1 cellular context compared by ENCODE assay signal in the genomic region with DNA sequence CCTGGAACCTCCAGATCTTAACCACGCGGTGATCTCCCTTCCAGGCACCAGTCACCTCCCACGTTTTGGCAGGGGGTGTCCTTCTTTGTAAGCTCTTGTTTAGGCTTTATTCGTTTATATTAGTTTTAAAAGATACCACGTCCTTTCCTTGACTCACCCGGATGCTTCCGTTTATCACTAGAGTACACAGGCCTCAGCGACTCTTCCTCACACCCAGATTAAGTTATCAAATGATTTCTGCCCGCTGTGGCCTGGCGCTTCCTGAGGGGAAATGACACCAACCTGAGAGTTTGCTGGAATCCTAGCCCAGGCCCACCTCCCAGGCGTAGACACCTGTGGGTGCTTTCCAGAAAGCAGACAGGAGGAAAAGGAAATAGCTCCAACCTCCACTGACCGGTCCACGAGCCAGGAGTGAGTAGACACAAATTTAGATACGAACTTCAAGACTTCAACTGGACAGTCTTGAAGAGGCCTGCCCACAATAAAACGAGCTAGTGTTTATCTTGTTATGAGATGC.
TF ChIP-seq lines count a peak whose summit lies in the region.

No MANE protein-coding gene starts in this region.

TF ChIP-seq in WTC11, 78 proteins besides CTCF, POLR2A, EP300 and RAD21 (continued from another document):
- no peak for TF ChIP-seq TEAD4 (CRISPR knock-in tag; IDR thresholded peaks at IDR 0.05)
- no peak for TF ChIP-seq ZNF671 (CRISPR knock-in tag; IDR thresholded peaks at IDR 0.05)
- no peak for TF ChIP-seq ZNF317 (CRISPR knock-in tag; IDR thresholded peaks at IDR 0.05; ENCODE audit: borderline replicate concordance, low read depth)
- no peak for TF ChIP-seq RORB (CRISPR knock-in tag; IDR thresholded peaks at IDR 0.05)
- TF ChIP-seq, protein P1, sequence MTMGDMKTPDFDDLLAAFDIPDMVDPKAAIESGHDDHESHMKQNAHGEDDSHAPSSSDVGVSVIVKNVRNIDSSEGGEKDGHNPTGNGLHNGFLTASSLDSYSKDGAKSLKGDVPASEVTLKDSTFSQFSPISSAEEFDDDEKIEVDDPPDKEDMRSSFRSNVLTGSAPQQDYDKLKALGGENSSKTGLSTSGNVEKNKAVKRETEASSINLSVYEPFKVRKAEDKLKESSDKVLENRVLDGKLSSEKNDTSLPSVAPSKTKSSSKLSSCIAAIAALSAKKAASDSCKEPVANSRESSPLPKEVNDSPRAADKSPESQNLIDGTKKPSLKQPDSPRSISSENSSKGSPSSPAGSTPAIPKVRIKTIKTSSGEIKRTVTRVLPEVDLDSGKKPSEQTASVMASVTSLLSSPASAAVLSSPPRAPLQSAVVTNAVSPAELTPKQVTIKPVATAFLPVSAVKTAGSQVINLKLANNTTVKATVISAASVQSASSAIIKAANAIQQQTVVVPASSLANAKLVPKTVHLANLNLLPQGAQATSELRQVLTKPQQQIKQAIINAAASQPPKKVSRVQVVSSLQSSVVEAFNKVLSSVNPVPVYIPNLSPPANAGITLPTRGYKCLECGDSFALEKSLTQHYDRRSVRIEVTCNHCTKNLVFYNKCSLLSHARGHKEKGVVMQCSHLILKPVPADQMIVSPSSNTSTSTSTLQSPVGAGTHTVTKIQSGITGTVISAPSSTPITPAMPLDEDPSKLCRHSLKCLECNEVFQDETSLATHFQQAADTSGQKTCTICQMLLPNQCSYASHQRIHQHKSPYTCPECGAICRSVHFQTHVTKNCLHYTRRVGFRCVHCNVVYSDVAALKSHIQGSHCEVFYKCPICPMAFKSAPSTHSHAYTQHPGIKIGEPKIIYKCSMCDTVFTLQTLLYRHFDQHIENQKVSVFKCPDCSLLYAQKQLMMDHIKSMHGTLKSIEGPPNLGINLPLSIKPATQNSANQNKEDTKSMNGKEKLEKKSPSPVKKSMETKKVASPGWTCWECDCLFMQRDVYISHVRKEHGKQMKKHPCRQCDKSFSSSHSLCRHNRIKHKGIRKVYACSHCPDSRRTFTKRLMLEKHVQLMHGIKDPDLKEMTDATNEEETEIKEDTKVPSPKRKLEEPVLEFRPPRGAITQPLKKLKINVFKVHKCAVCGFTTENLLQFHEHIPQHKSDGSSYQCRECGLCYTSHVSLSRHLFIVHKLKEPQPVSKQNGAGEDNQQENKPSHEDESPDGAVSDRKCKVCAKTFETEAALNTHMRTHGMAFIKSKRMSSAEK (CRISPR knock-in tag; IDR thresholded peaks at IDR 0.05; ENCODE audit: borderline replicate concordance), result no peak
- TF ChIP-seq NFATC4 (CRISPR knock-in tag; IDR thresholded peaks at IDR 0.05), result no peak
- no peak for TF ChIP-seq SMAD4 (CRISPR knock-in tag; IDR thresholded peaks at IDR 0.05)
- TF ChIP-seq, protein P2, sequence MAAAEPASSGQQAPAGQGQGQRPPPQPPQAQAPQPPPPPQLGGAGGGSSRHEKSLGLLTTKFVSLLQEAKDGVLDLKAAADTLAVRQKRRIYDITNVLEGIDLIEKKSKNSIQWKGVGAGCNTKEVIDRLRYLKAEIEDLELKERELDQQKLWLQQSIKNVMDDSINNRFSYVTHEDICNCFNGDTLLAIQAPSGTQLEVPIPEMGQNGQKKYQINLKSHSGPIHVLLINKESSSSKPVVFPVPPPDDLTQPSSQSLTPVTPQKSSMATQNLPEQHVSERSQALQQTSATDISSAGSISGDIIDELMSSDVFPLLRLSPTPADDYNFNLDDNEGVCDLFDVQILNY (CRISPR knock-in tag; IDR thresholded peaks at IDR 0.05), result no peak
- no peak for TF ChIP-seq HMGXB4 (CRISPR knock-in tag; IDR thresholded peaks at IDR 0.05)
- TF ChIP-seq AFF4 (CRISPR knock-in tag; IDR thresholded peaks at IDR 0.05; ENCODE audit: borderline replicate concordance), result no peak
- no peak for TF ChIP-seq JAZF1 (CRISPR knock-in tag; IDR thresholded peaks at IDR 0.05)
- TF ChIP-seq E2F4 (CRISPR knock-in tag; IDR thresholded peaks at IDR 0.05; ENCODE audit: borderline replicate concordance, low read depth), result no peak
- no peak for TF ChIP-seq TEAD1 (CRISPR knock-in tag; IDR thresholded peaks at IDR 0.05)
- no peak for TF ChIP-seq STAT6 (CRISPR knock-in tag; conservative IDR thresholded peaks at IDR 0.05; ENCODE audit: low read depth)
